In genomic region chr9:137520614-137521404, GRCh38 we compare ENCODE assay signal across 18 cellular contexts.
"Had no signal": no experiment of that assay in that cellular context is flagged by ENCODE, and none has a peak within 500 bp of the region (broad histone marks: within the 10 kb centered on the region; RNA-seq: fewer than 3 reads in every experiment).

No MANE protein-coding gene starts in this region.

- H3K27ac ChIP-seq: brain microvascular endothelial cell, cardiac muscle cell, KMS-11, VCaP had no signal

- DNase-seq: activated CD4-positive, alpha-beta memory T cell treated with anti-CD3 and anti-CD28 coated beads, Interleukin-2, amount 10 ng/mL, durations not matched to agents 7 days and 5 days; activated CD4-positive, alpha-beta T cell treated with anti-CD3 and anti-CD28 coated beads, Interleukin-2, amount 50 U/mL, for 1 hour; activated CD4-positive, CD25-positive, alpha-beta regulatory T cell; activated naive CD4-positive, alpha-beta T cell treated with anti-CD3 and anti-CD28 coated beads, Interleukin-2, amount 50 U/mL, for 16 hours; activated naive CD8-positive, alpha-beta T cell treated with anti-CD3 and anti-CD28 coated beads, Interleukin-2, amount 10 ng/mL, durations not matched to agents 7 days and 5 days; activated T-cell treated with anti-CD3 and anti-CD28 coated beads, Interleukin-2, amount 50 U/mL, for 1 hour; brain microvascular endothelial cell; NCI-H1417 treated with DMSO at 0.1 percent for 48 hours; NCI-H1694 treated with DMSO at 0.1 percent for 48 hours; NCI-H345; NCI-H510A treated with DMSO at 0.1 percent for 48 hours; SIG-M5; T-helper 17 cell had no signal

- H3K9me3 Mint-ChIP-seq: activated CD4-positive, alpha-beta memory T cell treated with anti-CD3 and anti-CD28 coated beads, Interleukin-2, amount 10 ng/mL, durations not matched to agents 7 days and 5 days; activated naive CD8-positive, alpha-beta T cell treated with anti-CD3 and anti-CD28 coated beads, Interleukin-2, amount 10 ng/mL, durations not matched to agents 7 days and 5 days had no signal

- H3K4me2 ChIP-seq: KMS-11 had no signal

- H3K4me3 ChIP-seq: cardiac muscle cell had no signal

- H3K36me3 ChIP-seq: brain microvascular endothelial cell, cardiac muscle cell had no signal

- FAIRE-seq: astrocyte, RCC 7860 had no signal

- H3K4me1 Mint-ChIP-seq: activated CD4-positive, alpha-beta memory T cell treated with anti-CD3 and anti-CD28 coated beads, Interleukin-2, amount 10 ng/mL, durations not matched to agents 7 days and 5 days had no signal

- ATAC-seq: T-helper 17 cell had no signal

- H3K27ac Mint-ChIP-seq: activated CD4-positive, alpha-beta memory T cell treated with anti-CD3 and anti-CD28 coated beads, Interleukin-2, amount 10 ng/mL, durations not matched to agents 7 days and 5 days; activated naive CD8-positive, alpha-beta T cell treated with anti-CD3 and anti-CD28 coated beads, Interleukin-2, amount 10 ng/mL, durations not matched to agents 7 days and 5 days; T-helper 17 cell had no signal

- H3K9ac ChIP-seq: KMS-11 had no signal

- H3K4me3 Mint-ChIP-seq: activated CD4-positive, alpha-beta memory T cell treated with anti-CD3 and anti-CD28 coated beads, Interleukin-2, amount 10 ng/mL, durations not matched to agents 7 days and 5 days; activated naive CD8-positive, alpha-beta T cell treated with anti-CD3 and anti-CD28 coated beads, Interleukin-2, amount 10 ng/mL, durations not matched to agents 7 days and 5 days; T-helper 17 cell had no signal

- H3K27me3 Mint-ChIP-seq: activated CD4-positive, alpha-beta memory T cell treated with anti-CD3 and anti-CD28 coated beads, Interleukin-2, amount 10 ng/mL, durations not matched to agents 7 days and 5 days; activated naive CD8-positive, alpha-beta T cell treated with anti-CD3 and anti-CD28 coated beads, Interleukin-2, amount 10 ng/mL, durations not matched to agents 7 days and 5 days; T-helper 17 cell had no signal

- H3K27me3 ChIP-seq: brain microvascular endothelial cell, cardiac muscle cell had no signal
